ENCODE assay signal across 1 cellular context in the genomic region with DNA sequence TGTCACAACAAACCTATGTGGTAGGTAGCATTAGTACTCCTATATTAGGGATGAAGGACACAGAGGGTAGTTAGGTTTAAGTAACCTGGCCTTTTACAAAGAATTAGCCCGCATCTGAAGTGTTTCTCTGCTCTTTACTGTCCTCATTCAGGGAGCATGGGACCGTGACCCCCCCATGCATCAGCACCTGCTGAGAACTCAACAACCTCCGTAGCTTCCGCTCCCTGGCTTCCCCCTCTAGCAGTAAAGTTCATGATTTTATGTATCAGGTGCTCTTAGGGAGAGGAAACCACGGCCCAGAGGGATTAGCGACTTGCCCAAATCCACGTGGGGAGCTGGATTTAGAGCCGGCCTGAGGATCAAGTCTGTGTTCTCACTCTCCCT.
TF ChIP-seq lines count a peak whose summit lies in the region.

No MANE protein-coding gene starts in this region.

TF ChIP-seq in IMR-90, 13 proteins besides CTCF, POLR2A, EP300 and RAD21:
- TF ChIP-seq SMC3 (IDR thresholded peaks at IDR 0.05; ENCODE audit: low read depth, low read length) = no peak
- TF ChIP-seq, protein P1, sequence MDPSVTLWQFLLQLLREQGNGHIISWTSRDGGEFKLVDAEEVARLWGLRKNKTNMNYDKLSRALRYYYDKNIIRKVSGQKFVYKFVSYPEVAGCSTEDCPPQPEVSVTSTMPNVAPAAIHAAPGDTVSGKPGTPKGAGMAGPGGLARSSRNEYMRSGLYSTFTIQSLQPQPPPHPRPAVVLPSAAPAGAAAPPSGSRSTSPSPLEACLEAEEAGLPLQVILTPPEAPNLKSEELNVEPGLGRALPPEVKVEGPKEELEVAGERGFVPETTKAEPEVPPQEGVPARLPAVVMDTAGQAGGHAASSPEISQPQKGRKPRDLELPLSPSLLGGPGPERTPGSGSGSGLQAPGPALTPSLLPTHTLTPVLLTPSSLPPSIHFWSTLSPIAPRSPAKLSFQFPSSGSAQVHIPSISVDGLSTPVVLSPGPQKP (IDR thresholded peaks at IDR 0.05; ENCODE audit: borderline replicate concordance, low read depth, low read length) = no peak
- no peak for TF ChIP-seq USF2 (IDR thresholded peaks at IDR 0.05; ENCODE audit: low read depth, low read length)
- no peak for TF ChIP-seq NFE2L2 (IDR thresholded peaks at IDR 0.05; ENCODE audit: low read depth, low read length)
- TF ChIP-seq CHD1 (IDR thresholded peaks at IDR 0.05; ENCODE audit: low read depth, low read length) = no peak
- no peak for TF ChIP-seq MAFK (IDR thresholded peaks at IDR 0.05; ENCODE audit: low read depth, low read length)
- no peak for TF ChIP-seq BHLHE40 (IDR thresholded peaks at IDR 0.05; ENCODE audit: low read depth, low read length)
- TF ChIP-seq CEBPB (IDR thresholded peaks at IDR 0.05; ENCODE audit: low read depth, low read length) = no peak
- TF ChIP-seq FOS (IDR thresholded peaks at IDR 0.05; ENCODE audit: low read depth, low read length) = no peak
TF ChIP-seq in IMR-90: peak in this region for 0.
